In genomic region chr2:65666156-65666725, GRCh38 we compare ENCODE assay signal across 9 cellular contexts.
DNase-seq lines count a peak whose midpoint lies in the region; ATAC-seq and TF ChIP-seq lines count a peak whose summit lies in the region.
"Had no signal": no experiment of that assay in that cellular context is flagged by ENCODE, and none has a peak within 500 bp of the region (broad histone marks: within the 10 kb centered on the region; RNA-seq: fewer than 3 reads in every experiment).

No MANE protein-coding gene starts in this region.

- peaks cover 12% of the 10 kb centered on the region for H3K27me3 Mint-ChIP-seq in activated CD8-positive, alpha-beta memory T cell treated with anti-CD3 and anti-CD28 coated beads, Interleukin-2, amount 10 ng/mL, durations not matched to agents 7 days and 5 days
- H3K27me3 Mint-ChIP-seq in stimulated activated naive B cell treated with anti-CD40 and anti-IgM and Interleukin-4, amounts not matched to agents 10 μg/mL and 1 μg/mL and 100 μg/mL, for 72 hours = peaks cover 10 to 18% of the 10 kb centered on the region in 2 donors

- peak overlapping the region; percentile 32; the same call in 1 of the 2 replicates for H3K4me3 ChIP-seq in OCI-LY3 (ENCODE audit: low read length)
- H3K4me3 ChIP-seq: BLaER1 treated with 17β-estradiol and CSF1 and Interleukin-3, amounts not matched to agents 10 nM and 100 nM had no signal

- no peak for DNase-seq in activated CD8-positive, alpha-beta memory T cell treated with anti-CD3 and anti-CD28 coated beads, Interleukin-2, amount 10 ng/mL, durations not matched to agents 7 days and 5 days
- no peak for DNase-seq in activated CD8-positive, alpha-beta memory T cell treated with anti-CD3 and anti-CD28 coated beads, Interleukin-2, amount 50 U/mL, for 4 hours
- no peak for DNase-seq in stimulated activated naive B cell treated with anti-CD40 and anti-IgM and Interleukin-4, amounts not matched to agents 10 μg/mL and 1 μg/mL and 100 μg/mL, for 72 hours
- DNase-seq in NCI-H2227 treated with DMSO at 0.1 percent for 48 hours (lab: John Stamatoyannopoulos, UW) = no peak
- DNase-seq in left colon = no peak
- no peak for DNase-seq in pons (ENCODE audit: low spot score)

- H3K79me2 ChIP-seq in OCI-LY3 (ENCODE audit: low read length) = no peaks in the 10 kb centered on the region

- peak overlapping the region; percentile 26; the same call in 1 of the 2 replicates for H3K9ac ChIP-seq in OCI-LY3 (ENCODE audit: low read length)
- H3K9ac ChIP-seq: BLaER1 treated with 17β-estradiol and CSF1 and Interleukin-3, amounts not matched to agents 10 nM and 100 nM had no signal

- peak overlapping the region; percentile 48 for H3K27ac ChIP-seq in OCI-LY3 (ENCODE audit: low read length)

- H3K27ac Mint-ChIP-seq in activated CD8-positive, alpha-beta memory T cell treated with anti-CD3 and anti-CD28 coated beads, Interleukin-2, amount 10 ng/mL, durations not matched to agents 7 days and 5 days = no peak overlapping the region
- H3K27ac Mint-ChIP-seq in stimulated activated naive B cell treated with anti-CD40 and anti-IgM and Interleukin-4, amounts not matched to agents 10 μg/mL and 1 μg/mL and 100 μg/mL, for 72 hours = peak overlapping the region; percentile 26

- H3K4me2 ChIP-seq in OCI-LY3 (ENCODE audit: low read length) = peak overlapping the region; percentile 64

- H3K4me1 ChIP-seq in OCI-LY3 (ENCODE audit: low read length) = peaks cover 13% of the 10 kb centered on the region

- CTCF ChIA-PET in activated CD8-positive, alpha-beta memory T cell treated with anti-CD3 and anti-CD28 coated beads, Interleukin-2, amount 10 ng/mL, durations not matched to agents 7 days and 5 days (lab: Charles Lee) = no interaction called here

- peak overlapping the region; percentile 83 for H2AFZ ChIP-seq in OCI-LY3 (ENCODE audit: low read depth, low read length)

- no peaks in the 10 kb centered on the region for H4K20me1 ChIP-seq in OCI-LY3 (ENCODE audit: insufficient read depth, low read length)
- H4K20me1 ChIP-seq: BLaER1 treated with 17β-estradiol and CSF1 and Interleukin-3, amounts not matched to agents 10 nM and 100 nM had no signal

- peaks cover 3% of the 10 kb centered on the region for H3K36me3 ChIP-seq in OCI-LY3 (replicated peaks; ENCODE audit: low read depth, low read length)
- H3K36me3 ChIP-seq: BLaER1 treated with 17β-estradiol and CSF1 and Interleukin-3, amounts not matched to agents 10 nM and 100 nM had no signal

- no peaks in the 10 kb centered on the region for H3K36me3 Mint-ChIP-seq in activated CD8-positive, alpha-beta memory T cell treated with anti-CD3 and anti-CD28 coated beads, Interleukin-2, amount 10 ng/mL, durations not matched to agents 7 days and 5 days
- H3K36me3 Mint-ChIP-seq in stimulated activated naive B cell treated with anti-CD40 and anti-IgM and Interleukin-4, amounts not matched to agents 10 μg/mL and 1 μg/mL and 100 μg/mL, for 72 hours = peaks cover 6 to 17% of the 10 kb centered on the region in 2 donors

- 0 out of 2 replicates have a peak, but pooled peaks cover 9% of the 10 kb centered on the region for H3K9me3 ChIP-seq in OCI-LY3 (ENCODE audit: insufficient read depth, low read length)

- H3K4me1 Mint-ChIP-seq in activated CD8-positive, alpha-beta memory T cell treated with anti-CD3 and anti-CD28 coated beads, Interleukin-2, amount 10 ng/mL, durations not matched to agents 7 days and 5 days = peaks cover 11% of the 10 kb centered on the region
- peaks cover 5 to 6% of the 10 kb centered on the region in 2 donors for H3K4me1 Mint-ChIP-seq in stimulated activated naive B cell treated with anti-CD40 and anti-IgM and Interleukin-4, amounts not matched to agents 10 μg/mL and 1 μg/mL and 100 μg/mL, for 72 hours

- no peak for TF ChIP-seq CTCF in OCI-LY3 (IDR thresholded peaks at IDR 0.05; ENCODE audit: low read depth, low read length)

- no peak overlapping the region for H3K4me3 Mint-ChIP-seq in activated CD8-positive, alpha-beta memory T cell treated with anti-CD3 and anti-CD28 coated beads, Interleukin-2, amount 10 ng/mL, durations not matched to agents 7 days and 5 days
- no peak overlapping the region for H3K4me3 Mint-ChIP-seq in stimulated activated naive B cell treated with anti-CD40 and anti-IgM and Interleukin-4, amounts not matched to agents 10 μg/mL and 1 μg/mL and 100 μg/mL, for 72 hours

- intact Hi-C loops in left colon (cut with DNase I, micrococcal nuclease) = no loop called here

- 0 out of 2 replicates have a peak, but pooled peaks cover 3% of the 10 kb centered on the region for H3K27me3 ChIP-seq in OCI-LY3 (ENCODE audit: low read depth, low read length)
- H3K27me3 ChIP-seq: BLaER1 treated with 17β-estradiol and CSF1 and Interleukin-3, amounts not matched to agents 10 nM and 100 nM had no signal

- peak; percentile 67 for ATAC-seq in activated CD8-positive, alpha-beta memory T cell treated with anti-CD3 and anti-CD28 coated beads, Interleukin-2, amount 10 ng/mL, durations not matched to agents 7 days and 5 days
- ATAC-seq in HG02870 (IDR thresholded peaks at IDR 0.05; ENCODE audit: unreplicated experiment) (peak; percentile 100), left colon (no peak)
- peak; percentile 34 to 69 for ATAC-seq in stimulated activated naive B cell treated with anti-CD40 and anti-IgM and Interleukin-4, amounts not matched to agents 10 μg/mL and 1 μg/mL and 100 μg/mL, for 72 hours (replicated peaks)

- H3K9me3 Mint-ChIP-seq in activated CD8-positive, alpha-beta memory T cell treated with anti-CD3 and anti-CD28 coated beads, Interleukin-2, amount 10 ng/mL, durations not matched to agents 7 days and 5 days (ENCODE audit: low read depth) = peaks cover 3% of the 10 kb centered on the region
- H3K9me3 Mint-ChIP-seq in stimulated activated naive B cell treated with anti-CD40 and anti-IgM and Interleukin-4, amounts not matched to agents 10 μg/mL and 1 μg/mL and 100 μg/mL, for 72 hours = peaks cover 9 to 13% of the 10 kb centered on the region in 2 donors
